13 cellular contexts compared by ENCODE assay signal in the genomic region with DNA sequence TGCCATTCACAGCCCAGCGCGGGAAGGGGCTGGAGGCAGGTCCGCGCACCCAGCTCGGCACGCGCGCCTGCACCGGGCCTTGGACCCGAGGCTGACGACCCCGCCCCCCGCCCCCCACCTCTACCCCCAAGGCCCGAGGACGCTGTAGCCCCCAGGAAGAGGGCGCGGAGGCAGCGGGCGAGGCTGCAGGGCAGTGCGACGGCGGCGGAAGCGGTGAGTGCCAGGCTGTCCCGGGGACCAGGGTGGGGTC. TPM values are rescaled to one million over a fixed set of nuclear protein-coding genes. Genes with fewer than 3 reads are reported as not detected.
A peak's percentile ranks its signal among the peaks of the same experiment; 100 is the strongest.
DNase-seq lines count a peak whose midpoint lies in the region; ATAC-seq, FAIRE-seq and TF ChIP-seq lines count a peak whose summit lies in the region.
"Had no signal": no experiment of that assay in that cellular context is flagged by ENCODE, and none has a peak within 500 bp of the region (broad histone marks: within the 10 kb centered on the region; RNA-seq: fewer than 3 reads in every experiment).

No MANE protein-coding gene starts in this region.

- no peak overlapping the region for H2AFZ ChIP-seq in GM23338
- H2AFZ ChIP-seq: parathyroid adenoma had no signal

- FAIRE-seq in bronchial epithelial cell (lab: Jason Lieb, UNC): no peak
- FAIRE-seq: D721Med, endothelial cell of umbilical vein had no signal

- peaks cover 0 to 23% (median 11%) of the 10 kb centered on the region in 4 donors for H3K4me1 Mint-ChIP-seq in CD4-positive, CD25-positive, alpha-beta regulatory T cell
- no peaks in the 10 kb centered on the region for H3K4me1 Mint-ChIP-seq in GM23338
- peaks cover 17 to 30% (median 29%) of the 10 kb centered on the region in 4 donors for H3K4me1 Mint-ChIP-seq in naive thymus-derived CD8-positive, alpha-beta T cell

- no peaks in the 10 kb centered on the region for H3K27me3 Mint-ChIP-seq in CD4-positive, CD25-positive, alpha-beta regulatory T cell
- H3K27me3 Mint-ChIP-seq in GM23338 (ENCODE audit: insufficient read depth, low read depth, poor library complexity): peaks cover 14% of the 10 kb centered on the region
- H3K27me3 Mint-ChIP-seq in naive thymus-derived CD8-positive, alpha-beta T cell: no peaks in the 10 kb centered on the region

- POLR2A ChIA-PET in naive thymus-derived CD8-positive, alpha-beta T cell (lab: Charles Lee): interaction anchor here (1.1 to 10.0 kb wide), 20 partner anchors 10 to 219 kb away, joined by 3 to 162 read pairs (median 10); a partner anchor contains a TSS

- TF ChIP-seq CTCF in GM23338 (conservative IDR thresholded peaks at IDR 0.05; ENCODE audit: low read depth in 2 of 2) (no peak), bronchial epithelial cell (IDR thresholded peaks at IDR 0.05; ENCODE audit: insufficient read depth, low read length, severe bottlenecking) (no peak)

- peaks cover 18% of the 10 kb centered on the region for H3K36me3 Mint-ChIP-seq in CD4-positive, CD25-positive, alpha-beta regulatory T cell
- H3K36me3 Mint-ChIP-seq in GM23338 (ENCODE audit: low read depth): peaks cover 10% of the 10 kb centered on the region
- H3K36me3 Mint-ChIP-seq in naive thymus-derived CD8-positive, alpha-beta T cell: peaks cover 0 to 16% (median 0%) of the 10 kb centered on the region in 3 donors

- no peaks in the 10 kb centered on the region for H3K9me3 Mint-ChIP-seq in CD4-positive, CD25-positive, alpha-beta regulatory T cell
- no peaks in the 10 kb centered on the region; the same call in 2 of the 3 replicates for H3K9me3 Mint-ChIP-seq in GM23338
- H3K9me3 Mint-ChIP-seq in naive thymus-derived CD8-positive, alpha-beta T cell: no peaks in the 10 kb centered on the region

- H3K4me2 ChIP-seq in GM23338: peak overlapping the region; percentile 82

- ATAC-seq in CD4-positive, CD25-positive, alpha-beta regulatory T cell (ENCODE audit: low read depth in 2 of 2): peak in 1 of 2 donors; percentile 2
- ATAC-seq in GM23338 (no peak), HG02884 (IDR thresholded peaks at IDR 0.05; ENCODE audit: unreplicated experiment) (no peak), GM21526 (IDR thresholded peaks at IDR 0.05; ENCODE audit: low FRiP score, unreplicated experiment) (no peak)
- no peak for ATAC-seq in naive thymus-derived CD8-positive, alpha-beta T cell

- H3K36me3 ChIP-seq in CD4-positive, CD25-positive, alpha-beta regulatory T cell (ENCODE audit: control insufficient read depth, insufficient read depth, low read length): peaks cover 13% of the 10 kb centered on the region
- H3K36me3 ChIP-seq in GM23338 (ENCODE audit: insufficient read depth): no peaks in the 10 kb centered on the region
- H3K36me3 ChIP-seq in bronchial epithelial cell (ENCODE audit: control insufficient read depth, insufficient read depth, low read length): peaks cover 19% of the 10 kb centered on the region

- H3K4me3 ChIP-seq in CD4-positive, CD25-positive, alpha-beta regulatory T cell (ENCODE audit: low read depth, low read length): no peak overlapping the region
- peak overlapping the region; percentile 63 for H3K4me3 ChIP-seq in GM23338
- peak overlapping the region; percentile 23 for H3K4me3 ChIP-seq in bronchial epithelial cell (ENCODE audit: low read depth, low read length)

- H3F3A ChIP-seq in GM23338 (replicated peaks; ENCODE audit: low read depth): peaks cover 8% of the 10 kb centered on the region

- no peaks in the 10 kb centered on the region for H3K79me2 ChIP-seq in GM23338 (replicated peaks; ENCODE audit: insufficient read depth)

- no peak overlapping the region for H3K27ac Mint-ChIP-seq in CD4-positive, CD25-positive, alpha-beta regulatory T cell
- no peak overlapping the region for H3K27ac Mint-ChIP-seq in GM23338
- H3K27ac Mint-ChIP-seq in naive thymus-derived CD8-positive, alpha-beta T cell: peak overlapping the region in 2 of 10 donors; percentile 89 to 95

- no peaks in the 10 kb centered on the region for H3K27me3 ChIP-seq in CD4-positive, CD25-positive, alpha-beta regulatory T cell (ENCODE audit: control insufficient read depth, insufficient read depth, low read length)
- H3K27me3 ChIP-seq in GM23338 (ENCODE audit: insufficient read depth): peaks cover 6% of the 10 kb centered on the region
- no peaks in the 10 kb centered on the region for H3K27me3 ChIP-seq in bronchial epithelial cell (ENCODE audit: control insufficient read depth, insufficient read depth, low read length)

- H3K4me1 ChIP-seq in CD4-positive, CD25-positive, alpha-beta regulatory T cell (ENCODE audit: control insufficient read depth, insufficient read depth, low read length, poor library complexity, severe bottlenecking): peaks cover 52% of the 10 kb centered on the region
- peaks cover 7% of the 10 kb centered on the region; the same call in 1 of the 2 replicates for H3K4me1 ChIP-seq in GM23338 (ENCODE audit: insufficient read depth)

- no peaks in the 10 kb centered on the region for H3K9me3 ChIP-seq in CD4-positive, CD25-positive, alpha-beta regulatory T cell (ENCODE audit: control insufficient read depth in 2 of 2, low read length in 2 of 2)

- no peaks in the 10 kb centered on the region for H4K20me1 ChIP-seq in GM23338 (replicated peaks; ENCODE audit: insufficient read depth)

- peak overlapping the region; percentile 82 for H3K27ac ChIP-seq in CD4-positive, CD25-positive, alpha-beta regulatory T cell (ENCODE audit: insufficient read depth, low read length, poor library complexity, severe bottlenecking)
- no peak overlapping the region for H3K27ac ChIP-seq in GM23338 (ENCODE audit: low read depth)
- H3K27ac ChIP-seq: parathyroid adenoma had no signal

- peak in 1 of 3 donors; percentile 55 for DNase-seq in CD4-positive, CD25-positive, alpha-beta regulatory T cell
- DNase-seq in GM23338 (ENCODE audit: low spot score) (peak; percentile 64), bronchial epithelial cell (ENCODE audit: low read depth) (no peak), NCI-H2171 (lab: John Stamatoyannopoulos, UW) (no peak), superior temporal gyrus (ENCODE audit: extremely low spot score) (no peak)
- no peak for DNase-seq in naive thymus-derived CD8-positive, alpha-beta T cell
- DNase-seq: Kasumi-1, NCI-H345 had no signal

- peak overlapping the region; percentile 88 to 94 (median 93) for H3K4me3 Mint-ChIP-seq in CD4-positive, CD25-positive, alpha-beta regulatory T cell
- no peak overlapping the region for H3K4me3 Mint-ChIP-seq in GM23338
- peak overlapping the region; percentile 83 to 95 (median 90) for H3K4me3 Mint-ChIP-seq in naive thymus-derived CD8-positive, alpha-beta T cell

- no peaks in the 10 kb centered on the region for H3K9me2 ChIP-seq in GM23338 (ENCODE audit: insufficient read depth)

TF ChIP-seq in GM23338, 12 proteins besides CTCF, POLR2A, EP300 and RAD21 (continues in another document):
- TF ChIP-seq EZH2 (IDR thresholded peaks at IDR 0.05; ENCODE audit: low read depth, unreplicated experiment) (no peak), JUNB (IDR thresholded peaks at IDR 0.05; ENCODE audit: unreplicated experiment) (no peak), ZNF114 (CRISPR knock-in tag; IDR thresholded peaks at IDR 0.05) (no peak), EZH2phosphoT487 (IDR thresholded peaks at IDR 0.05; ENCODE audit: unreplicated experiment) (no peak), CREB1 (CRISPR knock-in tag; IDR thresholded peaks at IDR 0.05; ENCODE audit: low read depth) (no peak)

RNA-seq across cellular contexts. Expression of a gene that starts 1.2 kb away (rescaled TPM):
- 237 TPM for total RNA-seq in CD4-positive, CD25-positive, alpha-beta regulatory T cell
- polyA plus RNA-seq in CD4-positive, CD25-positive, alpha-beta regulatory T cell: 100 to 1,000 TPM; 338 to 547 (median 430) TPM
- 3.6 and 12.2 TPM in 2 replicates for total RNA-seq in GM23338 (2014; rRNA removed; shearing (Covaris generic))
- polyA plus RNA-seq in GM23338 (2016; fragmentation: Nextera tagmentation; extraction: Ambion mirVana): 4.7 and 7.4 TPM in 2 replicates
- 0.53 and 2.0 TPM in 2 replicates for total RNA-seq in bronchial epithelial cell
- 100 to 1,000 TPM in 1 of 2 experiments, 10 to 100 TPM in 1; 95.0 to 104 TPM for total RNA-seq in naive thymus-derived CD8-positive, alpha-beta T cell
- polyA plus RNA-seq in naive thymus-derived CD8-positive, alpha-beta T cell: 100 to 1,000 TPM; 255 to 292 (median 282) TPM

RNA-seq across cellular contexts. Expression of a gene that starts 2.0 kb away (rescaled TPM):
- 110 TPM for total RNA-seq in CD4-positive, CD25-positive, alpha-beta regulatory T cell
- polyA plus RNA-seq in CD4-positive, CD25-positive, alpha-beta regulatory T cell: 1 to 10 TPM; 2.9 to 7.7 (median 4.5) TPM
- total RNA-seq in GM23338 (2014; rRNA removed; shearing (Covaris generic)): 33.8 and 42.0 TPM in 2 replicates
- 22.8 and 25.3 TPM in 2 replicates for polyA plus RNA-seq in GM23338 (2016; fragmentation: Nextera tagmentation; extraction: Ambion mirVana)
- total RNA-seq in bronchial epithelial cell: 14.0 and 21.8 TPM in 2 replicates
- 100 to 1,000 TPM; 124 to 134 TPM for total RNA-seq in naive thymus-derived CD8-positive, alpha-beta T cell
- 1 to 10 TPM; 3.8 to 4.8 (median 4.7) TPM for polyA plus RNA-seq in naive thymus-derived CD8-positive, alpha-beta T cell

RNA-seq across cellular contexts. Expression of a gene that starts 29.8 kb away (rescaled TPM):
- total RNA-seq in CD4-positive, CD25-positive, alpha-beta regulatory T cell: 51.5 TPM
- 10 to 100 TPM; 34.0 to 43.2 (median 40.3) TPM for polyA plus RNA-seq in CD4-positive, CD25-positive, alpha-beta regulatory T cell
- total RNA-seq in GM23338 (2014; rRNA removed; shearing (Covaris generic)): 25.5 and 39.2 TPM in 2 replicates
- polyA plus RNA-seq in GM23338 (2016; fragmentation: Nextera tagmentation; extraction: Ambion mirVana): 21.5 and 25.0 TPM in 2 replicates
- 17.7 and 25.5 TPM in 2 replicates for total RNA-seq in bronchial epithelial cell
- total RNA-seq in naive thymus-derived CD8-positive, alpha-beta T cell: 10 to 100 TPM; 52.6 to 53.9 TPM
- 10 to 100 TPM; 42.3 to 73.8 (median 47.1) TPM for polyA plus RNA-seq in naive thymus-derived CD8-positive, alpha-beta T cell

RNA-seq across cellular contexts. Expression of a gene that starts 29.8 kb away (rescaled TPM):
- total RNA-seq in CD4-positive, CD25-positive, alpha-beta regulatory T cell: 51.6 TPM
- 10 to 100 TPM; 56.6 to 65.7 (median 63.1) TPM for polyA plus RNA-seq in CD4-positive, CD25-positive, alpha-beta regulatory T cell
- 19.0 and 24.6 TPM in 2 replicates for total RNA-seq in GM23338 (2014; rRNA removed; shearing (Covaris generic))
- polyA plus RNA-seq in GM23338 (2016; fragmentation: Nextera tagmentation; extraction: Ambion mirVana): 16.7 and 18.6 TPM in 2 replicates
- total RNA-seq in bronchial epithelial cell: 49.2 and 55.5 TPM in 2 replicates
- total RNA-seq in naive thymus-derived CD8-positive, alpha-beta T cell: 100 to 1,000 TPM; 106 to 108 TPM
- 10 to 100 TPM; 60.1 to 92.1 (median 80.9) TPM for polyA plus RNA-seq in naive thymus-derived CD8-positive, alpha-beta T cell

RNA-seq across cellular contexts. Expression of a gene that starts 41.2 kb away (rescaled TPM):
- total RNA-seq in CD4-positive, CD25-positive, alpha-beta regulatory T cell: not detected
- polyA plus RNA-seq in CD4-positive, CD25-positive, alpha-beta regulatory T cell: not detected
- total RNA-seq in GM23338 (2014; rRNA removed; shearing (Covaris generic)): 0.28 and 3.8 TPM in 2 replicates
- polyA plus RNA-seq in GM23338 (2016; fragmentation: Nextera tagmentation; extraction: Ambion mirVana): not detected in 2 replicates
- 4.9 and 7.1 TPM in 2 replicates for total RNA-seq in bronchial epithelial cell
- 1 to 10 TPM in 1 of 2 experiments, under 1 TPM in 1; 0.96 to 1.1 TPM for total RNA-seq in naive thymus-derived CD8-positive, alpha-beta T cell
- polyA plus RNA-seq in naive thymus-derived CD8-positive, alpha-beta T cell: under 1 TPM in 2 of 3 donors, not detected in 1; 0.22 to 0.84 TPM
